9 cellular contexts compared by ENCODE assay signal in the genomic region with DNA sequence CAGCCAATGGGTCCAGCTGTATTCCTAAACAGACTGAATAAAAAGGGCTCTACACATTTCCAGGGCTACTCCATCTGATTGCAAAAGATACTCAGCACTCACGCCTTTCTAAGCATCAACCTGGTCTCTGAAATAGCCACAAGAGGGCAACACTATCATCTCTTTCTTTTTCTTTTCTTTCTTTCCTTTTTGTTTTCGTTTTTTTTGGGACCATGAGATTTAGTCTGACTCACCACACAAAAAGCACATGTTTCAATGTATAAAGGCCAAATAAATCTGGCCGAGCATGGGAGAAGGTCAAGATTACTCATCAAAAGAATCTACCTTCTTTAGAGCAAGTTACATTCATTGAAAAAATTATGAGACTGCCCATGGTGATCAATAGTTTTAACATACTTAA.
DNase-seq lines count a peak whose midpoint lies in the region; ATAC-seq and TF ChIP-seq lines count a peak whose summit lies in the region.
"Had no signal": no experiment of that assay in that cellular context is flagged by ENCODE, and none has a peak within 500 bp of the region (broad histone marks: within the 10 kb centered on the region; RNA-seq: fewer than 3 reads in every experiment).

No MANE protein-coding gene starts in this region.

- H3K23ac ChIP-seq in H9 (ENCODE audit: insufficient read length, low read depth, low read length): no peak overlapping the region

- TF ChIP-seq CTCF in H9 (conservative IDR thresholded peaks at IDR 0.05) (peak; percentile 76), endothelial cell (IDR thresholded peaks at IDR 0.05; ENCODE audit: unreplicated experiment) (peak; percentile 33)

- no peak overlapping the region for H4K91ac ChIP-seq in H9 (ENCODE audit: insufficient read length, low read depth, low read length)

- no peaks in the 10 kb centered on the region for H3K79me1 ChIP-seq in H9 (ENCODE audit: insufficient read depth, low read depth, low read length, poor library complexity, severe bottlenecking)

- no peaks in the 10 kb centered on the region for H3K27me3 ChIP-seq in H9 (ENCODE audit: insufficient read depth, low read length)

- H3K4me1 ChIP-seq in H9 (ENCODE audit: insufficient read depth, low read length): no peaks in the 10 kb centered on the region; the same call in 1 of the 2 replicates

- no peaks in the 10 kb centered on the region for H3K9me3 ChIP-seq in H9 (ENCODE audit: control insufficient read depth, low read depth, low read length)

- no peaks in the 10 kb centered on the region; the same call in none of the 2 replicates for H3K27me3 Mint-ChIP-seq in H9 (ENCODE audit: low read depth)
- H3K27me3 Mint-ChIP-seq in endothelial cell (ENCODE audit: unreplicated experiment): peaks cover 5% of the 10 kb centered on the region

- no peaks in the 10 kb centered on the region for H4K20me1 ChIP-seq in H9 (ENCODE audit: control insufficient read depth, insufficient read depth, insufficient read length)

- no peak overlapping the region for H2BK20ac ChIP-seq in H9 (ENCODE audit: low read depth, low read length, poor library complexity, severe bottlenecking)

- H3T11ph ChIP-seq in H9 (ENCODE audit: low read length): no peak overlapping the region

- H2BK12ac ChIP-seq in H9 (ENCODE audit: insufficient read length, low read depth, low read length): no peak overlapping the region

- H3K79me2 ChIP-seq in H9 (ENCODE audit: insufficient read depth, low read length): no peaks in the 10 kb centered on the region

- no peak overlapping the region for H3K9ac ChIP-seq in H9 (ENCODE audit: extremely low read depth, insufficient read length, low read length)

- no peak overlapping the region for H2BK120ac ChIP-seq in H9 (ENCODE audit: low read depth, low read length, poor library complexity, severe bottlenecking)

- H4K8ac ChIP-seq in H9 (replicated peaks; ENCODE audit: insufficient read length, low read depth, low read length): no peak overlapping the region

- H3K4me3 Mint-ChIP-seq in H9: no peak overlapping the region
- H3K4me3 Mint-ChIP-seq in endothelial cell (ENCODE audit: unreplicated experiment): no peak overlapping the region

- H3K4me2 ChIP-seq in H9 (ENCODE audit: insufficient read depth, insufficient read length, low read length): no peak overlapping the region

- no peak overlapping the region for H4K5ac ChIP-seq in H9 (ENCODE audit: insufficient read length, low read depth, low read length)

- H3K36me3 Mint-ChIP-seq in H9 (ENCODE audit: insufficient read depth in 1 of 3, low read depth in 3 of 3) (no peaks in the 10 kb centered on the region; a peak in 1 of 7 replicates), endothelial cell (ENCODE audit: low read depth, unreplicated experiment) (no peaks in the 10 kb centered on the region)

- no peak overlapping the region for H2AK5ac ChIP-seq in H9 (ENCODE audit: insufficient read length, low read length)

- no peak overlapping the region for H2BK5ac ChIP-seq in H9 (ENCODE audit: insufficient read length, low read length)

- peak overlapping the region; percentile 36 for H2AFZ ChIP-seq in H9 (ENCODE audit: low read length)

- no peaks in the 10 kb centered on the region for H3K23me2 ChIP-seq in H9 (ENCODE audit: insufficient read length, low read depth, low read length, poor library complexity, severe bottlenecking)

- H3K4ac ChIP-seq in H9 (ENCODE audit: low read depth, low read length): no peak overlapping the region

- no peak overlapping the region for H3K18ac ChIP-seq in H9 (ENCODE audit: insufficient read length, low read depth, low read length)

- H3K27ac ChIP-seq in H9 (ENCODE audit: insufficient read length, low read depth, low read length): no peak overlapping the region

- H3K27ac Mint-ChIP-seq in H9 (no peak overlapping the region), endothelial cell (ENCODE audit: unreplicated experiment) (no peak overlapping the region)

- H2BK15ac ChIP-seq in H9 (ENCODE audit: low read depth, low read length): no peak overlapping the region

- H3K9me3 Mint-ChIP-seq in H9 (no peaks in the 10 kb centered on the region), endothelial cell (ENCODE audit: unreplicated experiment) (no peaks in the 10 kb centered on the region)

- DNase-seq in H9 (peak; percentile 33), NCI-H524 (lab: John Stamatoyannopoulos, UW) (peak; percentile 10 to 34), endothelial cell (ENCODE audit: low spot score) (no peak), retina (peak; percentile 60), GM19240 (ENCODE audit: insufficient read length, low spot score) (no peak), NK-92 (lab: John Stamatoyannopoulos, UW; ENCODE audit: unreplicated experiment) (no peak)
- DNase-seq: left cardiac atrium had no signal

- ATAC-seq in HG03520 (IDR thresholded peaks at IDR 0.05; ENCODE audit: unreplicated experiment) (no peak), GM21723 (IDR thresholded peaks at IDR 0.05; ENCODE audit: unreplicated experiment) (no peak)

- no CpG with 5 or more reads among the region's 3 CpGs for WGBS in H9 (ENCODE audit: extremely low coverage, insufficient read length, low lambda C conversion rate)

- H3K4me1 Mint-ChIP-seq in H9 (peaks cover 14 to 24% of the 10 kb centered on the region in 2 experiments), endothelial cell (ENCODE audit: unreplicated experiment) (no peaks in the 10 kb centered on the region)

- no peak overlapping the region for H3K14ac ChIP-seq in H9 (ENCODE audit: insufficient read depth, low read length)

- no peak overlapping the region for H3K56ac ChIP-seq in H9 (ENCODE audit: insufficient read length, low read depth, low read length)

Comparison
In these comparisons a context has a peak if more than half of its experiments do, and no peak if none do; other contexts are left out.
1. DNase-seq: peak in H9 (single experiment), NCI-H524 (2 of 2) and retina (single experiment); none in endothelial cell (single experiment), GM19240 (single experiment) and NK-92 (single experiment).